In the genomic region with DNA sequence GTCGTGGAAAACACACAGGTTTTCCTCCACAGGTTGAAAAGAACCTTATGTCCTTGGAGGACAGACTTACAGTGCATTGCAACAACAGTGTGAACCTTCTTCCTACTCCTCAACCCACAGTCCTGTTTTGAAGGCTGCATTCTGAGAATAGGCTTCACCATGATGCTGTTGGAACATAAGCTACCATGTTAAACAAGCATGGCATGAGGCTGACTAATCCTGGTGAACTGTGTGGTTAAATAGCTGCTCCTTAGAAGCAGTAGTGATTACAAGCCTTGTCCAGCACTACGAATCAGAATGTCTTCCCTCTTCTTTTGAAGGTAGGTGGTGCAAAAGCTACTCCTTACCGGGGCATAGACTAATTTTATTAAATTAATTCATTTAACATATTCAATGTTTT, we compare ENCODE assay signal across 24 cellular contexts.
DNase-seq lines count a peak whose midpoint lies in the region; ATAC-seq and TF ChIP-seq lines count a peak whose summit lies in the region.
"Had no signal": no experiment of that assay in that cellular context is flagged by ENCODE, and none has a peak within 500 bp of the region (broad histone marks: within the 10 kb centered on the region; RNA-seq: fewer than 3 reads in every experiment).

No MANE protein-coding gene starts in this region.

- ATAC-seq in activated CD8-positive, alpha-beta T cell treated with anti-CD3 and anti-CD28 coated beads, Interleukin-2, amount 10 ng/mL, durations not matched to agents 7 days and 5 days, result no peak
- ATAC-seq: activated T-helper 17 cell treated with anti-CD3 and anti-CD28 coated beads, Interleukin-2, amount 50 U/mL, for 72 hours; left lung; Right ventricle myocardium inferior; T-cell had no signal

- CTCF ChIA-PET in activated CD8-positive, alpha-beta T cell treated with anti-CD3 and anti-CD28 coated beads, Interleukin-2, amount 10 ng/mL, durations not matched to agents 7 days and 5 days (lab: Charles Lee), result no interaction called here

- H3K27me3 Mint-ChIP-seq in activated T-helper 2 cell treated with anti-CD3 and anti-CD28 coated beads, Interferon-gamma antibody, Interleukin-2, Interleukin-4, amounts not matched to agents 10 μg/mL and 5 μg/mL and 100 μg/mL, durations not matched to agents 14 hours and 24 hours and 36 hours (ENCODE audit: low read depth), result no peaks in the 10 kb centered on the region
- H3K27me3 Mint-ChIP-seq in activated CD8-positive, alpha-beta T cell treated with anti-CD3 and anti-CD28 coated beads, Interleukin-2, amount 10 ng/mL, durations not matched to agents 7 days and 5 days (ENCODE audit: low read depth), result no peaks in the 10 kb centered on the region
- H3K27me3 Mint-ChIP-seq: activated T-helper 17 cell treated with anti-CD3 and anti-CD28 coated beads, Interleukin-2, amount 50 U/mL, for 72 hours; T-cell had no signal

- no peak for TF ChIP-seq CTCF in epithelial cell of esophagus (IDR thresholded peaks at IDR 0.05; ENCODE audit: insufficient read depth, low read depth, low read length, missing control alignments)

- H3K27ac Mint-ChIP-seq in activated T-helper 2 cell treated with anti-CD3 and anti-CD28 coated beads, Interferon-gamma antibody, Interleukin-2, Interleukin-4, amounts not matched to agents 10 μg/mL and 5 μg/mL and 100 μg/mL, durations not matched to agents 14 hours and 24 hours and 36 hours, result no peak overlapping the region
- H3K27ac Mint-ChIP-seq in activated CD8-positive, alpha-beta T cell treated with anti-CD3 and anti-CD28 coated beads, Interleukin-2, amount 10 ng/mL, durations not matched to agents 7 days and 5 days, result no peak overlapping the region
- H3K27ac Mint-ChIP-seq: activated T-helper 17 cell treated with anti-CD3 and anti-CD28 coated beads, Interleukin-2, amount 50 U/mL, for 72 hours; HFFc6; T-cell had no signal

- no peak overlapping the region for H3K4me3 ChIP-seq in epithelial cell of esophagus (ENCODE audit: low read length)
- H3K4me3 ChIP-seq: adrenal gland, left lung, smooth muscle cell, tibial nerve had no signal

- no peaks in the 10 kb centered on the region for H3K4me1 Mint-ChIP-seq in activated T-helper 2 cell treated with anti-CD3 and anti-CD28 coated beads, Interferon-gamma antibody, Interleukin-2, Interleukin-4, amounts not matched to agents 10 μg/mL and 5 μg/mL and 100 μg/mL, durations not matched to agents 14 hours and 24 hours and 36 hours (ENCODE audit: low read depth)
- no peaks in the 10 kb centered on the region for H3K4me1 Mint-ChIP-seq in activated CD8-positive, alpha-beta T cell treated with anti-CD3 and anti-CD28 coated beads, Interleukin-2, amount 10 ng/mL, durations not matched to agents 7 days and 5 days (ENCODE audit: low read depth)
- H3K4me1 Mint-ChIP-seq: activated T-helper 17 cell treated with anti-CD3 and anti-CD28 coated beads, Interleukin-2, amount 50 U/mL, for 72 hours; T-cell had no signal

- POLR2A ChIA-PET in activated CD8-positive, alpha-beta T cell treated with anti-CD3 and anti-CD28 coated beads, Interleukin-2, amount 10 ng/mL, durations not matched to agents 7 days and 5 days (lab: Charles Lee), result no interaction called here

- H3K9me3 Mint-ChIP-seq in activated T-helper 2 cell treated with anti-CD3 and anti-CD28 coated beads, Interferon-gamma antibody, Interleukin-2, Interleukin-4, amounts not matched to agents 10 μg/mL and 5 μg/mL and 100 μg/mL, durations not matched to agents 14 hours and 24 hours and 36 hours, result peaks cover 8% of the 10 kb centered on the region
- H3K9me3 Mint-ChIP-seq in activated CD8-positive, alpha-beta T cell treated with anti-CD3 and anti-CD28 coated beads, Interleukin-2, amount 10 ng/mL, durations not matched to agents 7 days and 5 days (ENCODE audit: insufficient read depth), result no peaks in the 10 kb centered on the region

- H3K36me3 Mint-ChIP-seq in activated T-helper 2 cell treated with anti-CD3 and anti-CD28 coated beads, Interferon-gamma antibody, Interleukin-2, Interleukin-4, amounts not matched to agents 10 μg/mL and 5 μg/mL and 100 μg/mL, durations not matched to agents 14 hours and 24 hours and 36 hours (ENCODE audit: low read depth), result no peaks in the 10 kb centered on the region
- no peaks in the 10 kb centered on the region for H3K36me3 Mint-ChIP-seq in activated CD8-positive, alpha-beta T cell treated with anti-CD3 and anti-CD28 coated beads, Interleukin-2, amount 10 ng/mL, durations not matched to agents 7 days and 5 days (ENCODE audit: low read depth)
- H3K36me3 Mint-ChIP-seq: T-cell had no signal

- DNase-seq in NCI-H82 (lab: John Stamatoyannopoulos, UW) (peak; percentile 6), NCI-H82 treated with DMSO at 0.1 percent for 48 hours (lab: John Stamatoyannopoulos, UW; ENCODE audit: unreplicated experiment) (no peak), epithelial cell of esophagus (ENCODE audit: low read depth) (peak; percentile 2), kidney tubule cell (ENCODE audit: low spot score) (peak; percentile 78), NCI-H2171 (lab: John Stamatoyannopoulos, UW) (no peak)
- DNase-seq in activated T-helper 2 cell treated with anti-CD3 and anti-CD28 coated beads, Interferon-gamma antibody, Interleukin-2, Interleukin-4, amounts not matched to agents 10 μg/mL and 5 μg/mL and 100 μg/mL, durations not matched to agents 14 hours and 24 hours and 36 hours (ENCODE audit: low spot score), result no peak
- DNase-seq in stimulated activated CD8-positive, alpha-beta memory T cell treated with anti-CD3 and anti-CD28 coated beads, Interleukin-4, amount 100 ng/mL, for 48 hours, result no peak
- DNase-seq in activated CD8-positive, alpha-beta T cell treated with anti-CD3 and anti-CD28 coated beads, Interleukin-2, amount 10 ng/mL, durations not matched to agents 7 days and 5 days, result no peak
- DNase-seq: activated CD8-positive, alpha-beta memory T cell treated with anti-CD3 and anti-CD28 coated beads for 24 hours; adrenal gland; head of caudate nucleus; HFFc6; KBM-7; NCI-H1092 treated with DMSO at 0.1 percent for 48 hours; NCI-H2171 treated with DMSO at 0.1 percent for 48 hours; NK-92 treated with Interleukin-12 subunit alpha and Interleukin-12 subunit beta, amount 100 ng/mL, for 24 hours; posterior cingulate gyrus; T-cell; WERI-Rb-1 had no signal

- no peak overlapping the region for H3K4me3 Mint-ChIP-seq in activated T-helper 2 cell treated with anti-CD3 and anti-CD28 coated beads, Interferon-gamma antibody, Interleukin-2, Interleukin-4, amounts not matched to agents 10 μg/mL and 5 μg/mL and 100 μg/mL, durations not matched to agents 14 hours and 24 hours and 36 hours (ENCODE audit: low read depth)
- H3K4me3 Mint-ChIP-seq in activated CD8-positive, alpha-beta T cell treated with anti-CD3 and anti-CD28 coated beads, Interleukin-2, amount 10 ng/mL, durations not matched to agents 7 days and 5 days, result no peak overlapping the region
- H3K4me3 Mint-ChIP-seq: activated T-helper 17 cell treated with anti-CD3 and anti-CD28 coated beads, Interleukin-2, amount 50 U/mL, for 72 hours; HFFc6; T-cell had no signal

- intact Hi-C loops in activated T-helper 2 cell treated with anti-CD3 and anti-CD28 coated beads, Interferon-gamma antibody, Interleukin-2, Interleukin-4, amounts not matched to agents 10 μg/mL and 5 μg/mL and 100 μg/mL, durations not matched to agents 14 hours and 24 hours and 36 hours (cut with micrococcal nuclease), result no loop called here

Comparison
In these comparisons a context has a peak if more than half of its experiments do, and no peak if none do; other contexts are left out.
1. DNase-seq: peak in NCI-H82 (single experiment), epithelial cell of esophagus (single experiment) and kidney tubule cell (single experiment); none in NCI-H82 treated with DMSO at 0.1 percent for 48 hours (single experiment), activated T-helper 2 cell treated with anti-CD3 and anti-CD28 coated beads, Interferon-gamma antibody, Interleukin-2, Interleukin-4, amounts not matched to agents 10 μg/mL and 5 μg/mL and 100 μg/mL, durations not matched to agents 14 hours and 24 hours and 36 hours (single experiment), stimulated activated CD8-positive, alpha-beta memory T cell treated with anti-CD3 and anti-CD28 coated beads, Interleukin-4, amount 100 ng/mL, for 48 hours (single experiment), activated CD8-positive, alpha-beta T cell treated with anti-CD3 and anti-CD28 coated beads, Interleukin-2, amount 10 ng/mL, durations not matched to agents 7 days and 5 days (single experiment) and NCI-H2171 (single experiment).